8 cellular contexts compared by ENCODE assay signal in genomic region chr5:131262953-131263541, GRCh38. TPM values are rescaled to one million over a fixed set of nuclear protein-coding genes. Genes with fewer than 3 reads are reported as not detected.
A peak's percentile ranks its signal among the peaks of the same experiment; 100 is the strongest.
DNase-seq lines count a peak whose midpoint lies in the region; TF ChIP-seq lines count a peak whose summit lies in the region.

No MANE protein-coding gene starts in this region.

- 56 to 67% methylated on average over 4 to 6 of the region's 10 CpGs for WGBS in mesodermal cell (ENCODE audit: insufficient coverage in 2 of 2), 2 experiments

- no peak overlapping the region for H3K27ac ChIP-seq in mesodermal cell (ENCODE audit: low read depth, low read length, severe bottlenecking)
- H3K27ac ChIP-seq in vagina = peak overlapping the region; percentile 89

- DNase-seq in NOMO-1 (lab: John Stamatoyannopoulos, UW; ENCODE audit: unreplicated experiment in 2 of 2) = peak; percentile 30 to 47
- no peak for DNase-seq in NOMO-1 treated with dmso at 0.1 percent for 144 hours (lab: John Stamatoyannopoulos, UW; ENCODE audit: unreplicated experiment)
- no peak for DNase-seq in HAP-1 (ENCODE audit: low spot score in 2 of 2)
- peak; percentile 3 for DNase-seq in NCI-H2227 (lab: John Stamatoyannopoulos, UW; ENCODE audit: unreplicated experiment)
- peak; percentile 10 to 33 for DNase-seq in cardiac fibroblast (ENCODE audit: low read depth in 2 of 2)
- DNase-seq in vagina (ENCODE audit: extremely low spot score in 2 of 2) = no peak
- DNase-seq in NCI-H774 (lab: John Stamatoyannopoulos, UW) = no peak

- no peak for TF ChIP-seq POLR2A in vagina (IDR thresholded peaks at IDR 0.05)

- H3K4me1 ChIP-seq in HAP-1 = peaks cover 20% of the 10 kb centered on the region
- peaks cover 5% of the 10 kb centered on the region for H3K4me1 ChIP-seq in mesodermal cell (ENCODE audit: control insufficient read depth, insufficient read depth, low read length, poor library complexity, severe bottlenecking)
- peaks cover 33% of the 10 kb centered on the region for H3K4me1 ChIP-seq in vagina

- H3K4me3 ChIP-seq in HAP-1 = peak overlapping the region; percentile 83
- peak overlapping the region; percentile 84 to 96 for H3K4me3 ChIP-seq in cardiac fibroblast (replicated peaks in 1 of 2; ENCODE audit: low read depth in 2 of 2, low read length in 2 of 2)
- H3K4me3 ChIP-seq in mesodermal cell (ENCODE audit: extremely low read depth, insufficient read depth, low read length, poor library complexity, severe bottlenecking) = peak overlapping the region; percentile 79
- peak overlapping the region; percentile 84 for H3K4me3 ChIP-seq in vagina

- in situ Hi-C loops in HAP-1 (cut with MboI; ENCODE audit: low sequenced_read_pairs) = no loop called here

- TF ChIP-seq CTCF in cardiac fibroblast (IDR thresholded peaks at IDR 0.05; ENCODE audit: low read depth, low read length) (no peak), vagina (IDR thresholded peaks at IDR 0.05) (no peak)

- no peaks in the 10 kb centered on the region for H3K27me3 ChIP-seq in HAP-1 (ENCODE audit: low read depth)
- no peaks in the 10 kb centered on the region for H3K27me3 ChIP-seq in vagina

- intact Hi-C loops in vagina (cut with DNase I) = loop anchor here (10.0 kb wide), 1 partner anchor 98 kb away; the partner anchor contains the start of gene HINT1

- H3K9me3 ChIP-seq in HAP-1 = no peaks in the 10 kb centered on the region
- no peaks in the 10 kb centered on the region for H3K9me3 ChIP-seq in mesodermal cell (ENCODE audit: control insufficient read depth, low read length)
- no peaks in the 10 kb centered on the region for H3K9me3 ChIP-seq in vagina

- H3K36me3 ChIP-seq in HAP-1 (replicated peaks) (no peaks in the 10 kb centered on the region), mesodermal cell (ENCODE audit: control insufficient read depth, insufficient read depth, low read length) (no peaks in the 10 kb centered on the region), vagina (no peaks in the 10 kb centered on the region)

RNA-seq across cellular contexts. Expression of gene CDC42SE2, which starts 0.8 kb away (rescaled TPM):
- 17.5 TPM for polyA plus RNA-seq in mesodermal cell (2013, experiment 1 of 2)
- polyA plus RNA-seq in mesodermal cell (2013, experiment 2 of 2) = 17.8 TPM
- total RNA-seq in vagina = 19.4 TPM

Comparison
In these comparisons a context has a peak if more than half of its experiments do, and no peak if none do; other contexts are left out.
1. DNase-seq: peak in NOMO-1 (2 of 2), NCI-H2227 (single experiment) and cardiac fibroblast (2 of 2); none in NOMO-1 treated with dmso at 0.1 percent for 144 hours (single experiment), HAP-1 (0 of 2), vagina (0 of 2) and NCI-H774 (single experiment).
2. Peak in every context shown above with its lines, with median percentiles within 50 percentile points of each other: H3K4me3 ChIP-seq.